In the genomic region with DNA sequence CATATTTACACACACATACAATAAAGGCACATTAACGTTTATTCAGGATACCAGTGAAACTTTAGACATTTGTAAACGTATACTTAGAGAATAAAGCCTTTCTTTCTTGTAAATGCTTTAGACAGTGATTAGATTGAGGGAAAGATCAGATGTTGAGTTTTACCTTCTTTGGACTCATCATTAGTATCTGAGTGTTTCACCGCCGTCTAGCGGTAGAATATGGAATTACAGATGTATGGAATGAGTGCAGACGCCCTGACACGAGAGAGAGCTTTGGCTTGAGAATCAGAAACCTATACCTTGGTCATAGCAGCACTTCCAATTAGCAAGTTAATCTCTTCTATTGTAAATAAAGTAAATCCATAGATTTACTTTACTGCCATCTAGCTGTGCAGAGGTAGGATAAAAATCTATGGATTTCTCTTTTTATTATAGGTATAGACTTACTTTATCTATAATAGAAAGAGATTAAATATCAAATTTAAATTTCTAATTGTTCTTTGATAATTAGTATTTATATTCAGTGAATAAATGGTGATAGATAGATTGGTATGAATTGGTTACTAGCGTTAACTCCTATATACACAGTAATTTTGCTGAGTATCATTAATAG, we compare ENCODE assay signal across 9 cellular contexts. TPM values are rescaled to one million over a fixed set of nuclear protein-coding genes. Genes with fewer than 3 reads are reported as not detected.
A peak's percentile ranks its signal among the peaks of the same experiment; 100 is the strongest.
DNase-seq lines count a peak whose midpoint lies in the region; ATAC-seq and TF ChIP-seq lines count a peak whose summit lies in the region.
"Had no signal": no experiment of that assay in that cellular context is flagged by ENCODE, and none has a peak within 500 bp of the region (broad histone marks: within the 10 kb centered on the region; RNA-seq: fewer than 3 reads in every experiment).

No MANE protein-coding gene starts in this region.

- TF ChIP-seq CTCF in esophagus muscularis mucosa (IDR thresholded peaks at IDR 0.05) (peak; percentile 61 to 74 (median 68)), osteoblast (IDR thresholded peaks at IDR 0.05; ENCODE audit: extremely low read depth, low read depth, low read length) (peak; percentile 84)

- H3K27me3 ChIP-seq in CD8-positive, alpha-beta memory T cell (ENCODE audit: insufficient read depth, low read length, poor library complexity, severe bottlenecking), result no peaks in the 10 kb centered on the region
- H3K27me3 ChIP-seq in esophagus muscularis mucosa (no peaks in the 10 kb centered on the region), osteoblast (ENCODE audit: insufficient read depth, low read length) (no peaks in the 10 kb centered on the region)

- DNase-seq in CD8-positive, alpha-beta memory T cell, result peak in 4 of 5 donors; percentile 16 to 54 (median 32)
- DNase-seq in GM19238 (ENCODE audit: insufficient read length, low spot score), result peak; percentile 2
- DNase-seq in NCI-H2107 (lab: John Stamatoyannopoulos, UW), result peak; percentile 9
- DNase-seq in activated CD4-positive, CD25-positive, alpha-beta regulatory T cell treated with anti-CD3 and anti-CD28 coated beads, Interleukin-2, amount 50 U/mL, for 16 hours (ENCODE audit: low read depth, low spot score), result peak; percentile 34
- no peak for DNase-seq in esophagus muscularis mucosa (ENCODE audit: extremely low spot score)
- no peak for DNase-seq in osteoblast (ENCODE audit: insufficient read length, low spot score, missing footprints)
- no peak for DNase-seq in posterior vena cava (ENCODE audit: low spot score)

- H2AFZ ChIP-seq in osteoblast (ENCODE audit: low read length), result no peak overlapping the region

- no peak overlapping the region for H3K4me2 ChIP-seq in osteoblast (ENCODE audit: insufficient read depth, low read length)

- H3K9me3 Mint-ChIP-seq in CD8-positive, alpha-beta memory T cell, result no peaks in the 10 kb centered on the region

- H3K79me2 ChIP-seq in osteoblast (ENCODE audit: insufficient read depth, low read length), result no peaks in the 10 kb centered on the region

- no peak for TF ChIP-seq POLR2A in esophagus muscularis mucosa (IDR thresholded peaks at IDR 0.05; ENCODE audit: low read depth)

- no peaks in the 10 kb centered on the region for H3K36me3 Mint-ChIP-seq in CD8-positive, alpha-beta memory T cell

- no peak overlapping the region for H3K4me3 Mint-ChIP-seq in CD8-positive, alpha-beta memory T cell

- no peaks in the 10 kb centered on the region for H3K36me3 ChIP-seq in CD8-positive, alpha-beta memory T cell (ENCODE audit: insufficient read depth, low read length)
- H3K36me3 ChIP-seq in esophagus muscularis mucosa (peaks cover 0 to 9% (median 0%) of the 10 kb centered on the region in 4 donors), osteoblast (ENCODE audit: insufficient read depth, low read length) (no peaks in the 10 kb centered on the region)

- no peak for TF ChIP-seq EP300 in esophagus muscularis mucosa (IDR thresholded peaks at IDR 0.05)

- peaks cover 3 to 17% of the 10 kb centered on the region in 2 donors for H3K27me3 Mint-ChIP-seq in CD8-positive, alpha-beta memory T cell

- no peaks in the 10 kb centered on the region for H3K4me1 ChIP-seq in CD8-positive, alpha-beta memory T cell (ENCODE audit: insufficient read depth, low read length)
- H3K4me1 ChIP-seq in esophagus muscularis mucosa (no peaks in the 10 kb centered on the region), osteoblast (ENCODE audit: insufficient read depth, low read length) (no peaks in the 10 kb centered on the region)

- intact Hi-C loops in esophagus muscularis mucosa (cut with DNase I) (loop anchor here (10.0 kb wide), 1 partner anchor 292 kb away; no protein-coding TSS in a partner anchor), posterior vena cava (cut with DNase I) (no loop called here)

- no peaks in the 10 kb centered on the region for H3K9me3 ChIP-seq in CD8-positive, alpha-beta memory T cell (ENCODE audit: low read length)
- H3K9me3 ChIP-seq in esophagus muscularis mucosa (no peaks in the 10 kb centered on the region), osteoblast (ENCODE audit: low read depth, low read length) (no peaks in the 10 kb centered on the region)

- ATAC-seq in GM18909 (IDR thresholded peaks at IDR 0.05; ENCODE audit: poor library complexity, unreplicated experiment), result no peak

- no peaks in the 10 kb centered on the region for H3K4me1 Mint-ChIP-seq in CD8-positive, alpha-beta memory T cell

- H3K27ac Mint-ChIP-seq in CD8-positive, alpha-beta memory T cell, result no peak overlapping the region

- POLR2A ChIA-PET in CD8-positive, alpha-beta memory T cell (lab: Charles Lee), result no interaction called here

- WGBS in esophagus muscularis mucosa, result 11% methylated on average over 8 of the region's 8 CpGs

- H3K4me3 ChIP-seq in CD8-positive, alpha-beta memory T cell (ENCODE audit: low read length), result no peak overlapping the region
- no peak overlapping the region for H3K4me3 ChIP-seq in esophagus muscularis mucosa
- H3K4me3 ChIP-seq in osteoblast (ENCODE audit: insufficient read depth, low read length), result no peak overlapping the region

- no peak overlapping the region for H3K27ac ChIP-seq in CD8-positive, alpha-beta memory T cell (ENCODE audit: low read depth, low read length)
- H3K27ac ChIP-seq in esophagus muscularis mucosa (replicated peaks in 1 of 4) (no peak overlapping the region), osteoblast (ENCODE audit: low read depth, low read length) (no peak overlapping the region)

- H4K20me1 ChIP-seq in osteoblast (ENCODE audit: insufficient read depth, low read length), result no peaks in the 10 kb centered on the region

- CTCF ChIA-PET in CD8-positive, alpha-beta memory T cell (lab: Charles Lee), result interaction anchor here (0.6 to 2.3 kb wide), 10 partner anchors 10 to 158 kb away, joined by 3 to 15 read pairs (median 4); no protein-coding TSS in a partner anchor

RNA-seq across cellular contexts. Expression of gene FLG2, which starts 12.6 kb away (rescaled TPM):
- not detected for total RNA-seq in CD8-positive, alpha-beta memory T cell
- not detected for polyA plus RNA-seq in CD8-positive, alpha-beta memory T cell
- total RNA-seq in esophagus muscularis mucosa (not detected), osteoblast (not detected in 2 replicates), posterior vena cava (not detected)
- total RNA-seq: activated CD8-positive, alpha-beta memory T cell treated with anti-CD3 and anti-CD28 coated beads for 36 hours had no signal

RNA-seq across cellular contexts. Expression of gene FLG, which starts 22.2 kb away (rescaled TPM):
- total RNA-seq in CD8-positive, alpha-beta memory T cell, result not detected
- polyA plus RNA-seq in CD8-positive, alpha-beta memory T cell, result not detected
- total RNA-seq in esophagus muscularis mucosa, result under 1 TPM in 1 of 4 donors, not detected in 3; under 0.01 TPM
- 4.4 and 8.3 TPM in 2 replicates for total RNA-seq in osteoblast
- total RNA-seq in posterior vena cava, result not detected
- total RNA-seq: activated CD8-positive, alpha-beta memory T cell treated with anti-CD3 and anti-CD28 coated beads for 36 hours had no signal

Comparison
In these comparisons a context has a peak if more than half of its experiments do, and no peak if none do; other contexts are left out.
1. DNase-seq: peak in CD8-positive, alpha-beta memory T cell (4 of 5), GM19238 (single experiment), NCI-H2107 (single experiment) and activated CD4-positive, CD25-positive, alpha-beta regulatory T cell treated with anti-CD3 and anti-CD28 coated beads, Interleukin-2, amount 50 U/mL, for 16 hours (single experiment); none in esophagus muscularis mucosa (single experiment), osteoblast (single experiment) and posterior vena cava (single experiment).